ENCODE assay signal across 5 cellular contexts in genomic region chr2:98746426-98746825, GRCh38.
"Had no signal": no experiment of that assay in that cellular context is flagged by ENCODE, and none has a peak within 500 bp of the region (broad histone marks: within the 10 kb centered on the region; RNA-seq: fewer than 3 reads in every experiment).

No MANE protein-coding gene starts in this region.

- H3K27ac Mint-ChIP-seq: GM23338, H9, HFFc6 had no signal

- H3K4me3 ChIP-seq: GM23338 had no signal

- H3K4me3 Mint-ChIP-seq: GM23338, H9, HFFc6 had no signal

- DNase-seq: H9, HCEC 1CT, HFFc6, IMR-90 had no signal

- H3K9me3 Mint-ChIP-seq: GM23338, H9, HFFc6 had no signal

- ATAC-seq: GM23338 had no signal
